ENCODE assay signal across 20 cellular contexts in the genomic region with DNA sequence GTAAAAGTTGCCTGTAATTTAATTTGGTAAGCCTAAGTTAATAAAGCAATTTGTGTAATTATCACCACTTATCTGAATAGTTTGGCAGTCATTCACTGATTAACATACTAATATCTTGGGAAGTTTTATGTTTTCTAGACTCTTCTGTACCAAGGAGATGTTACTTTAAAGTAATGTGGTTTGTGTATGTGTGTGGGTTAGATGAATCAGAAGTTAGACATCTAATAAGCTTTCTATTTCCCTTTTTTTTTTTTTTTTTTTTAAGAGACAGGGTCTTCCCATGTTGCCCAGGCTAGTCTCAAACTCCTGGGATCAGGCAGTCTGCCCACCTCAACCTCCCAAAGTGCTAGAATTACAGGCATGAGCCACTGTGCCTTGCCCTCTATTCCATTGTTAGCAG. TPM values are rescaled to one million over a fixed set of nuclear protein-coding genes. Genes with fewer than 3 reads are reported as not detected.
DNase-seq lines count a peak whose midpoint lies in the region; ATAC-seq and TF ChIP-seq lines count a peak whose summit lies in the region.
"Had no signal": no experiment of that assay in that cellular context is flagged by ENCODE, and none has a peak within 500 bp of the region (broad histone marks: within the 10 kb centered on the region; RNA-seq: fewer than 3 reads in every experiment).

No MANE protein-coding gene starts in this region.

- TF ChIP-seq CTCF in brain microvascular endothelial cell (IDR thresholded peaks at IDR 0.05; ENCODE audit: low read depth, low read length, missing control alignments) (no peak), osteoblast (IDR thresholded peaks at IDR 0.05; ENCODE audit: extremely low read depth, low read depth, low read length) (no peak), heart left ventricle (IDR thresholded peaks at IDR 0.05) (no peak), omental fat pad (IDR thresholded peaks at IDR 0.05) (no peak)

- no peaks in the 10 kb centered on the region for H3K9me3 Mint-ChIP-seq in activated T-cell treated with anti-CD3 and anti-CD28 coated beads, Interleukin-2, amount 50 U/mL, for 4 hours
- H3K9me3 Mint-ChIP-seq: activated CD8-positive, alpha-beta T cell treated with anti-CD3 and anti-CD28 coated beads for 36 hours; H9 had no signal

- H3K9me3 ChIP-seq in osteoblast (ENCODE audit: low read depth, low read length) (no peaks in the 10 kb centered on the region), heart left ventricle (no peaks in the 10 kb centered on the region)
- H3K9me3 ChIP-seq: A549, ascending aorta, gastroesophageal sphincter, upper lobe of right lung had no signal

- H3K36me3 ChIP-seq in brain microvascular endothelial cell (replicated peaks) (no peaks in the 10 kb centered on the region), osteoblast (ENCODE audit: insufficient read depth, low read length) (no peaks in the 10 kb centered on the region), heart left ventricle (no peaks in the 10 kb centered on the region)
- H3K36me3 ChIP-seq: ascending aorta, gastroesophageal sphincter, upper lobe of right lung had no signal

- H3K79me2 ChIP-seq in osteoblast (ENCODE audit: insufficient read depth, low read length) = peaks cover 100% of the 10 kb centered on the region

- H3K27me3 ChIP-seq in brain microvascular endothelial cell (replicated peaks) (no peaks in the 10 kb centered on the region), osteoblast (ENCODE audit: insufficient read depth, low read length) (no peaks in the 10 kb centered on the region), heart left ventricle (no peaks in the 10 kb centered on the region)
- H3K27me3 ChIP-seq: ascending aorta, gastroesophageal sphincter, upper lobe of right lung had no signal

- intact Hi-C loops in heart left ventricle (cut with DNase I) = no loop called here

- H3K4me1 ChIP-seq in osteoblast (ENCODE audit: insufficient read depth, low read length) = peaks cover 36% of the 10 kb centered on the region
- H3K4me1 ChIP-seq in heart left ventricle = peaks cover 3 to 82% (median 64%) of the 10 kb centered on the region in 12 donors

- H3K4me1 Mint-ChIP-seq in activated T-cell treated with anti-CD3 and anti-CD28 coated beads, Interleukin-2, amount 50 U/mL, for 4 hours (ENCODE audit: low read depth) = peaks cover 77% of the 10 kb centered on the region

- peak overlapping the region; percentile 20 for H3K4me2 ChIP-seq in osteoblast (ENCODE audit: insufficient read depth, low read length)
- H3K4me2 ChIP-seq: A549 had no signal

- peak overlapping the region; percentile 1 for H3K4me3 Mint-ChIP-seq in activated T-cell treated with anti-CD3 and anti-CD28 coated beads, Interleukin-2, amount 50 U/mL, for 4 hours
- H3K4me3 Mint-ChIP-seq: activated CD8-positive, alpha-beta T cell treated with anti-CD3 and anti-CD28 coated beads for 36 hours; H9 had no signal

- no peaks in the 10 kb centered on the region for H3K27me3 Mint-ChIP-seq in activated T-cell treated with anti-CD3 and anti-CD28 coated beads, Interleukin-2, amount 50 U/mL, for 4 hours (ENCODE audit: low read depth)
- H3K27me3 Mint-ChIP-seq: activated CD8-positive, alpha-beta T cell treated with anti-CD3 and anti-CD28 coated beads for 36 hours had no signal

- H4K20me1 ChIP-seq in osteoblast (ENCODE audit: insufficient read depth, low read length) = peaks cover 61% of the 10 kb centered on the region

- in situ Hi-C loops in brain microvascular endothelial cell (cut with HindIII; ENCODE audit: low pct_ligation_motif_present, low sequenced_read_pairs) = no loop called here

- DNase-seq in activated T-cell treated with anti-CD3 and anti-CD28 coated beads, Interleukin-2, amount 50 U/mL, for 4 hours = no peak
- DNase-seq in activated T-cell treated with anti-CD3 and anti-CD28 coated beads for 4 hours = no peak
- peak; percentile 41 for DNase-seq in M059J (ENCODE audit: low read depth)
- DNase-seq in brain microvascular endothelial cell = no peak
- DNase-seq in osteoblast (ENCODE audit: insufficient read length, low spot score, missing footprints) = no peak
- DNase-seq in mesenteric fat pad (ENCODE audit: low spot score) = no peak
- no peak for DNase-seq in heart left ventricle
- DNase-seq in omental fat pad (ENCODE audit: low spot score) = no peak
- DNase-seq: activated CD8-positive, alpha-beta T cell treated with anti-CD3 and anti-CD28 coated beads for 36 hours; C1 segment of cervical spinal cord; DMS79; H9; KG1; NCI-H1436 treated with DMSO at 0.1 percent for 48 hours; stimulated activated naive CD4-positive, alpha-beta T cell; SW 1271; upper lobe of right lung had no signal

- ATAC-seq in activated T-cell treated with anti-CD3 and anti-CD28 coated beads, Interleukin-2, amount 50 U/mL, for 4 hours = no peak
- ATAC-seq in heart left ventricle (no peak), omental fat pad (ENCODE audit: low FRiP score) (no peak)
- ATAC-seq: A549; activated CD8-positive, alpha-beta T cell treated with anti-CD3 and anti-CD28 coated beads for 36 hours; gastroesophageal sphincter; upper lobe of right lung had no signal

- TF ChIP-seq POLR2A in heart left ventricle (IDR thresholded peaks at IDR 0.05) = no peak

- H3K27ac ChIP-seq in brain microvascular endothelial cell (peak overlapping the region; percentile 7), osteoblast (ENCODE audit: low read depth, low read length) (no peak overlapping the region), heart left ventricle (no peak overlapping the region)
- H3K27ac ChIP-seq: A549, ascending aorta, gastroesophageal sphincter, upper lobe of right lung had no signal

- peaks cover 2% of the 10 kb centered on the region for H3K36me3 Mint-ChIP-seq in activated T-cell treated with anti-CD3 and anti-CD28 coated beads, Interleukin-2, amount 50 U/mL, for 4 hours (ENCODE audit: insufficient read depth)

- H2AFZ ChIP-seq in osteoblast (ENCODE audit: low read length) = no peak overlapping the region

- H3K4me3 ChIP-seq in brain microvascular endothelial cell (ENCODE audit: low read depth, low read length) = no peak overlapping the region
- no peak overlapping the region for H3K4me3 ChIP-seq in osteoblast (ENCODE audit: insufficient read depth, low read length)
- no peak overlapping the region for H3K4me3 ChIP-seq in heart left ventricle
- H3K4me3 ChIP-seq: A549, ascending aorta, gastroesophageal sphincter, upper lobe of right lung had no signal

RNA-seq across cellular contexts. Expression of gene SLAIN2, which starts 5.3 kb away (rescaled TPM):
- 10 to 100 TPM; 66.3 to 75.4 (median 72.0) TPM for total RNA-seq in activated T-cell treated with anti-CD3 and anti-CD28 coated beads, Interleukin-2, amount 50 U/mL, for 4 hours
- 82.8 and 109 TPM in 2 replicates for total RNA-seq in M059J (2014; rRNA removed; shearing (Covaris generic))
- total RNA-seq in osteoblast (64.1 and 77.2 TPM in 2 replicates), mesenteric fat pad (116 TPM), heart left ventricle (100 to 1,000 TPM; 106 to 178 (median 138) TPM), omental fat pad (10 to 100 TPM; 27.7 to 92.6 (median 57.4) TPM)
- polyA plus RNA-seq in heart left ventricle = 100 to 1,000 TPM in 1 of 2 donors, 10 to 100 TPM in 1; 26.0 to 107 TPM
